Comparison of ENCODE assay signal across 1 cellular context in the genomic region with DNA sequence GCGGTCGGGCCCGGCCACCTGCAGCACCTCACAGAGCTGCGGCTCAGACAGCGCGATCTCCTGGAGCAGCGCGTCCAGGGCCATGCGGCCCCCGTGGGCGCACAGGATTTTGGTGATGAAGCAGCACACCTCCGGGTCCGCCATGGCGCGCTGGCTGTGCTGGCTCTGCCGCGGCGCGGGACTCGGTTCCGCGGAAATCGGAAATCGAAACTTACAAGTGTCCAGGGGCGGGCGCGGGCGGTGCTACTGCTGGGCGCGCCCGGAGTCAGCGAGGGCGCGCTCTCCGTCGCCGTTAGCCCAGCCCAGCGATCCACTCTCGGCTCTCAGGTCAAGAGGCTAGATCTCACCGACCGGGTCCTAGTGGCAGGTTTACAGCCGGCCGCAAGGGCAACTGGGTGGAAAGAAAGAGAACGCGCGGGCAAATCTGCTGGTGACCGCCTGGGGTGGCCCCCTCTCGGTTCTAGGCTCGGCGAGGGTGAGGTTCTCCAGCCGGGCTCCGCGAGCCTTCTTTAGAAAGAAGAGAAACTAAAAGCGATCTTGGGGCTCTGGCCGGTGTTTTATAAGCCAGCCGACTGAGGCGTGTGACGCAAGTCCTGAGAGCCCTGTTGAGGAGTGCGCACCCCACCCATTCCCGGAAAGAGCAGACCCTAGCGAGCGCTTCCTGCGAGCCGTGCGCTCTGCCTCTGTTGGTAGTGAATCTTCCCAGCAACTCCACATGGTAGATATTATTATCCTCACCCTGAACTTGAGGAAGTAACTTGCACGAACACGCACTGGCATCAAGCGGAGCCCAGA.
TF ChIP-seq lines count a peak whose summit lies in the region.

A gene (minus strand): TSS at position 533 of the 795 bp plus-strand sequence. CDS start 389 bp downstream, at position 144.

TF ChIP-seq in HepG2, 621 proteins besides CTCF, POLR2A, EP300 and RAD21 (continued from another document and continues in another):
- TF ChIP-seq EED (CRISPR knock-in tag; IDR thresholded peaks at IDR 0.05) (no peak), PCBP2 (optimal IDR thresholded peaks at IDR 0.05; ENCODE audit: low read depth, low read length, poor library complexity, severe bottlenecking) (no peak), ZNF557 (CRISPR knock-in tag; IDR thresholded peaks at IDR 0.05) (0 out of 2 replicates have a peak, but pooled peaks have one; percentile 21), ZNF263 (CRISPR knock-in tag; IDR thresholded peaks at IDR 0.05) (no peak), ZNF20 (CRISPR knock-in tag; IDR thresholded peaks at IDR 0.05) (no peak), KLF16 (CRISPR knock-in tag; IDR thresholded peaks at IDR 0.05) (peak in 1 of 2 experiments; percentile 6; a peak in 1 of 4 replicates), ZNF773 (CRISPR knock-in tag; IDR thresholded peaks at IDR 0.05; ENCODE audit: borderline replicate concordance) (no peak), ZNF720 (CRISPR knock-in tag; IDR thresholded peaks at IDR 0.05) (no peak), SNAPC2 (CRISPR knock-in tag; IDR thresholded peaks at IDR 0.05) (peak; percentile 16; the same call in 1 of the 2 replicates), SATB2 (CRISPR knock-in tag; IDR thresholded peaks at IDR 0.05) (peak; percentile 85), MYC (CRISPR knock-in tag; IDR thresholded peaks at IDR 0.05; ENCODE audit: borderline replicate concordance) (peak; percentile 50), RARG (CRISPR knock-in tag; IDR thresholded peaks at IDR 0.05; ENCODE audit: low read depth) (no peak), AKAP8 (CRISPR knock-in tag; IDR thresholded peaks at IDR 0.05) (peak; percentile 30; the same call in 1 of the 2 replicates), AGO1 (IDR thresholded peaks at IDR 0.05; ENCODE audit: low read depth, low read length, poor library complexity, severe bottlenecking) (peak; percentile 57), KDM4B (CRISPR knock-in tag; IDR thresholded peaks at IDR 0.05) (no peak), GPN1 (CRISPR knock-in tag; IDR thresholded peaks at IDR 0.05; ENCODE audit: borderline replicate concordance) (no peak), NAIF1 (CRISPR knock-in tag; IDR thresholded peaks at IDR 0.05; ENCODE audit: borderline replicate concordance) (peak; percentile 75), ZNF530 (CRISPR knock-in tag; IDR thresholded peaks at IDR 0.05; ENCODE audit: low read depth) (no peak), HOXA3 (CRISPR knock-in tag; IDR thresholded peaks at IDR 0.05) (peak; percentile 66), ZNF615 (CRISPR knock-in tag; IDR thresholded peaks at IDR 0.05; ENCODE audit: borderline replicate concordance) (no peak), ZNF350 (CRISPR knock-in tag; IDR thresholded peaks at IDR 0.05; ENCODE audit: borderline replicate concordance, low read depth) (peak; percentile 71; the same call in 1 of the 2 replicates), KDM5B (CRISPR knock-in tag; IDR thresholded peaks at IDR 0.05; ENCODE audit: borderline replicate concordance) (no peak; the same call in 1 of the 2 replicates), ERF (CRISPR knock-in tag; IDR thresholded peaks at IDR 0.05) (no peak; the same call in 1 of the 2 replicates), PHF5A (CRISPR knock-in tag; IDR thresholded peaks at IDR 0.05; ENCODE audit: low read depth, unreplicated experiment) (no peak), PHF20 (CRISPR knock-in tag; IDR thresholded peaks at IDR 0.05) (no peak; the same call in none of the 2 replicates), ZNF543 (CRISPR knock-in tag; IDR thresholded peaks at IDR 0.05) (no peak), NONO (IDR thresholded peaks at IDR 0.05) (no peak), NONO (CRISPR knock-in tag; conservative IDR thresholded peaks at IDR 0.05) (peak; percentile 64; the same call in 1 of the 2 replicates), ZNF75D (CRISPR knock-in tag; IDR thresholded peaks at IDR 0.05; ENCODE audit: borderline replicate concordance) (no peak), ZBTB7B (CRISPR knock-in tag; IDR thresholded peaks at IDR 0.05) (peak; percentile 29; the same call in 1 of the 2 replicates)
- TF ChIP-seq, protein P1, sequence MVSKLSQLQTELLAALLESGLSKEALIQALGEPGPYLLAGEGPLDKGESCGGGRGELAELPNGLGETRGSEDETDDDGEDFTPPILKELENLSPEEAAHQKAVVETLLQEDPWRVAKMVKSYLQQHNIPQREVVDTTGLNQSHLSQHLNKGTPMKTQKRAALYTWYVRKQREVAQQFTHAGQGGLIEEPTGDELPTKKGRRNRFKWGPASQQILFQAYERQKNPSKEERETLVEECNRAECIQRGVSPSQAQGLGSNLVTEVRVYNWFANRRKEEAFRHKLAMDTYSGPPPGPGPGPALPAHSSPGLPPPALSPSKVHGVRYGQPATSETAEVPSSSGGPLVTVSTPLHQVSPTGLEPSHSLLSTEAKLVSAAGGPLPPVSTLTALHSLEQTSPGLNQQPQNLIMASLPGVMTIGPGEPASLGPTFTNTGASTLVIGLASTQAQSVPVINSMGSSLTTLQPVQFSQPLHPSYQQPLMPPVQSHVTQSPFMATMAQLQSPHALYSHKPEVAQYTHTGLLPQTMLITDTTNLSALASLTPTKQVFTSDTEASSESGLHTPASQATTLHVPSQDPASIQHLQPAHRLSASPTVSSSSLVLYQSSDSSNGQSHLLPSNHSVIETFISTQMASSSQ (IDR thresholded peaks at IDR 0.05; ENCODE audit: low read depth): no peak
- TF ChIP-seq, protein P1 (CRISPR knock-in tag; IDR thresholded peaks at IDR 0.05; ENCODE audit: borderline replicate concordance): no peak; the same call in 1 of the 2 replicates
- TF ChIP-seq, protein P2, sequence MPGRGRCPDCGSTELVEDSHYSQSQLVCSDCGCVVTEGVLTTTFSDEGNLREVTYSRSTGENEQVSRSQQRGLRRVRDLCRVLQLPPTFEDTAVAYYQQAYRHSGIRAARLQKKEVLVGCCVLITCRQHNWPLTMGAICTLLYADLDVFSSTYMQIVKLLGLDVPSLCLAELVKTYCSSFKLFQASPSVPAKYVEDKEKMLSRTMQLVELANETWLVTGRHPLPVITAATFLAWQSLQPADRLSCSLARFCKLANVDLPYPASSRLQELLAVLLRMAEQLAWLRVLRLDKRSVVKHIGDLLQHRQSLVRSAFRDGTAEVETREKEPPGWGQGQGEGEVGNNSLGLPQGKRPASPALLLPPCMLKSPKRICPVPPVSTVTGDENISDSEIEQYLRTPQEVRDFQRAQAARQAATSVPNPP (CRISPR knock-in tag; IDR thresholded peaks at IDR 0.05): no peak
- TF ChIP-seq, protein P3, sequence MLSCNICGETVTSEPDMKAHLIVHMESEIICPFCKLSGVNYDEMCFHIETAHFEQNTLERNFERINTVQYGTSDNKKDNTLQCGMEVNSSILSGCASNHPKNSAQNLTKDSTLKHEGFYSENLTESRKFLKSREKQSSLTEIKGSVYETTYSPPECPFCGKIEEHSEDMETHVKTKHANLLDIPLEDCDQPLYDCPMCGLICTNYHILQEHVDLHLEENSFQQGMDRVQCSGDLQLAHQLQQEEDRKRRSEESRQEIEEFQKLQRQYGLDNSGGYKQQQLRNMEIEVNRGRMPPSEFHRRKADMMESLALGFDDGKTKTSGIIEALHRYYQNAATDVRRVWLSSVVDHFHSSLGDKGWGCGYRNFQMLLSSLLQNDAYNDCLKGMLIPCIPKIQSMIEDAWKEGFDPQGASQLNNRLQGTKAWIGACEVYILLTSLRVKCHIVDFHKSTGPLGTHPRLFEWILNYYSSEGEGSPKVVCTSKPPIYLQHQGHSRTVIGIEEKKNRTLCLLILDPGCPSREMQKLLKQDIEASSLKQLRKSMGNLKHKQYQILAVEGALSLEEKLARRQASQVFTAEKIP (CRISPR knock-in tag; IDR thresholded peaks at IDR 0.05; ENCODE audit: borderline replicate concordance): no peak
- TF ChIP-seq, protein P4, sequence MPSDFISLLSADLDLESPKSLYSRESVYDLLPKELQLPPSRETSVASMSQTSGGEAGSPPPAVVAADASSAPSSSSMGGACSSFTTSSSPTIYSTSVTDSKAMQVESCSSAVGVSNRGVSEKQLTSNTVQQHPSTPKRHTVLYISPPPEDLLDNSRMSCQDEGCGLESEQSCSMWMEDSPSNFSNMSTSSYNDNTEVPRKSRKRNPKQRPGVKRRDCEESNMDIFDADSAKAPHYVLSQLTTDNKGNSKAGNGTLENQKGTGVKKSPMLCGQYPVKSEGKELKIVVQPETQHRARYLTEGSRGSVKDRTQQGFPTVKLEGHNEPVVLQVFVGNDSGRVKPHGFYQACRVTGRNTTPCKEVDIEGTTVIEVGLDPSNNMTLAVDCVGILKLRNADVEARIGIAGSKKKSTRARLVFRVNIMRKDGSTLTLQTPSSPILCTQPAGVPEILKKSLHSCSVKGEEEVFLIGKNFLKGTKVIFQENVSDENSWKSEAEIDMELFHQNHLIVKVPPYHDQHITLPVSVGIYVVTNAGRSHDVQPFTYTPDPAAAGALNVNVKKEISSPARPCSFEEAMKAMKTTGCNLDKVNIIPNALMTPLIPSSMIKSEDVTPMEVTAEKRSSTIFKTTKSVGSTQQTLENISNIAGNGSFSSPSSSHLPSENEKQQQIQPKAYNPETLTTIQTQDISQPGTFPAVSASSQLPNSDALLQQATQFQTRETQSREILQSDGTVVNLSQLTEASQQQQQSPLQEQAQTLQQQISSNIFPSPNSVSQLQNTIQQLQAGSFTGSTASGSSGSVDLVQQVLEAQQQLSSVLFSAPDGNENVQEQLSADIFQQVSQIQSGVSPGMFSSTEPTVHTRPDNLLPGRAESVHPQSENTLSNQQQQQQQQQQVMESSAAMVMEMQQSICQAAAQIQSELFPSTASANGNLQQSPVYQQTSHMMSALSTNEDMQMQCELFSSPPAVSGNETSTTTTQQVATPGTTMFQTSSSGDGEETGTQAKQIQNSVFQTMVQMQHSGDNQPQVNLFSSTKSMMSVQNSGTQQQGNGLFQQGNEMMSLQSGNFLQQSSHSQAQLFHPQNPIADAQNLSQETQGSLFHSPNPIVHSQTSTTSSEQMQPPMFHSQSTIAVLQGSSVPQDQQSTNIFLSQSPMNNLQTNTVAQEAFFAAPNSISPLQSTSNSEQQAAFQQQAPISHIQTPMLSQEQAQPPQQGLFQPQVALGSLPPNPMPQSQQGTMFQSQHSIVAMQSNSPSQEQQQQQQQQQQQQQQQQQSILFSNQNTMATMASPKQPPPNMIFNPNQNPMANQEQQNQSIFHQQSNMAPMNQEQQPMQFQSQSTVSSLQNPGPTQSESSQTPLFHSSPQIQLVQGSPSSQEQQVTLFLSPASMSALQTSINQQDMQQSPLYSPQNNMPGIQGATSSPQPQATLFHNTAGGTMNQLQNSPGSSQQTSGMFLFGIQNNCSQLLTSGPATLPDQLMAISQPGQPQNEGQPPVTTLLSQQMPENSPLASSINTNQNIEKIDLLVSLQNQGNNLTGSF (CRISPR knock-in tag; IDR thresholded peaks at IDR 0.05): no peak; the same call in 1 of the 2 replicates
- TF ChIP-seq, protein P5, sequence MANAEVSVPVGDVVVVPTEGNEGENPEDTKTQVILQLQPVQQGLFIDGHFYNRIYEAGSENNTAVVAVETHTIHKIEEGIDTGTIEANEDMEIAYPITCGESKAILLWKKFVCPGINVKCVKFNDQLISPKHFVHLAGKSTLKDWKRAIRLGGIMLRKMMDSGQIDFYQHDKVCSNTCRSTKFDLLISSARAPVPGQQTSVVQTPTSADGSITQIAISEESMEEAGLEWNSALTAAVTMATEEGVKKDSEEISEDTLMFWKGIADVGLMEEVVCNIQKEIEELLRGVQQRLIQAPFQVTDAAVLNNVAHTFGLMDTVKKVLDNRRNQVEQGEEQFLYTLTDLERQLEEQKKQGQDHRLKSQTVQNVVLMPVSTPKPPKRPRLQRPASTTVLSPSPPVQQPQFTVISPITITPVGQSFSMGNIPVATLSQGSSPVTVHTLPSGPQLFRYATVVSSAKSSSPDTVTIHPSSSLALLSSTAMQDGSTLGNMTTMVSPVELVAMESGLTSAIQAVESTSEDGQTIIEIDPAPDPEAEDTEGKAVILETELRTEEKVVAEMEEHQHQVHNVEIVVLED (CRISPR knock-in tag; IDR thresholded peaks at IDR 0.05; ENCODE audit: borderline replicate concordance): no peak; the same call in none of the 2 replicates
- TF ChIP-seq, protein P6, sequence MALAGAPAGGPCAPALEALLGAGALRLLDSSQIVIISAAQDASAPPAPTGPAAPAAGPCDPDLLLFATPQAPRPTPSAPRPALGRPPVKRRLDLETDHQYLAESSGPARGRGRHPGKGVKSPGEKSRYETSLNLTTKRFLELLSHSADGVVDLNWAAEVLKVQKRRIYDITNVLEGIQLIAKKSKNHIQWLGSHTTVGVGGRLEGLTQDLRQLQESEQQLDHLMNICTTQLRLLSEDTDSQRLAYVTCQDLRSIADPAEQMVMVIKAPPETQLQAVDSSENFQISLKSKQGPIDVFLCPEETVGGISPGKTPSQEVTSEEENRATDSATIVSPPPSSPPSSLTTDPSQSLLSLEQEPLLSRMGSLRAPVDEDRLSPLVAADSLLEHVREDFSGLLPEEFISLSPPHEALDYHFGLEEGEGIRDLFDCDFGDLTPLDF (CRISPR knock-in tag; IDR thresholded peaks at IDR 0.05): peak; percentile 83
- TF ChIP-seq, protein P7, sequence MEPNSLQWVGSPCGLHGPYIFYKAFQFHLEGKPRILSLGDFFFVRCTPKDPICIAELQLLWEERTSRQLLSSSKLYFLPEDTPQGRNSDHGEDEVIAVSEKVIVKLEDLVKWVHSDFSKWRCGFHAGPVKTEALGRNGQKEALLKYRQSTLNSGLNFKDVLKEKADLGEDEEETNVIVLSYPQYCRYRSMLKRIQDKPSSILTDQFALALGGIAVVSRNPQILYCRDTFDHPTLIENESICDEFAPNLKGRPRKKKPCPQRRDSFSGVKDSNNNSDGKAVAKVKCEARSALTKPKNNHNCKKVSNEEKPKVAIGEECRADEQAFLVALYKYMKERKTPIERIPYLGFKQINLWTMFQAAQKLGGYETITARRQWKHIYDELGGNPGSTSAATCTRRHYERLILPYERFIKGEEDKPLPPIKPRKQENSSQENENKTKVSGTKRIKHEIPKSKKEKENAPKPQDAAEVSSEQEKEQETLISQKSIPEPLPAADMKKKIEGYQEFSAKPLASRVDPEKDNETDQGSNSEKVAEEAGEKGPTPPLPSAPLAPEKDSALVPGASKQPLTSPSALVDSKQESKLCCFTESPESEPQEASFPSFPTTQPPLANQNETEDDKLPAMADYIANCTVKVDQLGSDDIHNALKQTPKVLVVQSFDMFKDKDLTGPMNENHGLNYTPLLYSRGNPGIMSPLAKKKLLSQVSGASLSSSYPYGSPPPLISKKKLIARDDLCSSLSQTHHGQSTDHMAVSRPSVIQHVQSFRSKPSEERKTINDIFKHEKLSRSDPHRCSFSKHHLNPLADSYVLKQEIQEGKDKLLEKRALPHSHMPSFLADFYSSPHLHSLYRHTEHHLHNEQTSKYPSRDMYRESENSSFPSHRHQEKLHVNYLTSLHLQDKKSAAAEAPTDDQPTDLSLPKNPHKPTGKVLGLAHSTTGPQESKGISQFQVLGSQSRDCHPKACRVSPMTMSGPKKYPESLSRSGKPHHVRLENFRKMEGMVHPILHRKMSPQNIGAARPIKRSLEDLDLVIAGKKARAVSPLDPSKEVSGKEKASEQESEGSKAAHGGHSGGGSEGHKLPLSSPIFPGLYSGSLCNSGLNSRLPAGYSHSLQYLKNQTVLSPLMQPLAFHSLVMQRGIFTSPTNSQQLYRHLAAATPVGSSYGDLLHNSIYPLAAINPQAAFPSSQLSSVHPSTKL (CRISPR knock-in tag; IDR thresholded peaks at IDR 0.05): peak; percentile 42
